8 cellular contexts compared by ENCODE assay signal in the genomic region with DNA sequence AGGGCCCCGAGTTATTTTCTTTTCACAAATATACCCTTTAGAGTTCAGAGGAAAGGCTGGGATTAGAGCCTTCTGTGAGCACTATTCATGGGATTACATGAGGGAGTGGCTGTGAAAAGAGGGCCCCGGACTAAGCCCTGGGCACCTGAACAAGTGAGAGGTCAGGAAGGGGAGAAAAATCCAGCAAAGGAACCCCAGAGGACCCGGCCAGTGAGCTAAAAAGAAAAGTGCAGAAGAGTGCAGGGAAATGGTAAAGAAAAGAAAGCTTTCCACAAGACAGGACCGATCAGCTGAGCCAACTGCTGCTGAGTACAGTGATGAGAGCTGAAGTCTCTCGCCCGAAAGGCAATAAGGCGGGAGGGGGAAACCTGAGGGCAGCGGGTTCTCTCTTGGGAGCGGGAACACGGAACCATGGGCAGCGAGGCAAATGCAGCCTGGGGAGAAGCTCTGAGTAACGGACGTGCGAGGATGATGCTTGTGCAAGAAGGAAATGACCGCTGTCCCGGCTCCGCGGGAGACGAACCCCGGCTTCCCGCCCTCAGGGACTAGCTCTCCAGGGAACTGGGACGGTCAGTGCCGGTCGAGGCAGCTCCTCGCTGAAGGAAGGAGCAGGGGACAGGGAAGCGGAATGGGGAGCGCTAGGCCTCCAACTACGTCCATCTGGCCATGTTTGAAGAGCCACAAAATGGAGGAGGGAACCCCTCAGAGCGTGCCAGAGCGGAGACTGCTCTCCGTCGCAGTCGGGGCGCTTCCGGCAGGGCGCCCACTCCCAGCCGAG. TPM values are rescaled to one million over a fixed set of nuclear protein-coding genes. Genes with fewer than 3 reads are reported as not detected.
DNase-seq lines count a peak whose midpoint lies in the region; ATAC-seq and TF ChIP-seq lines count a peak whose summit lies in the region.

No MANE protein-coding gene starts in this region.

- peak overlapping the region; percentile 88 for H3K14ac ChIP-seq in IMR-90 (replicated peaks; ENCODE audit: low read depth, low read length)

- H3K27ac ChIP-seq in IMR-90 (ENCODE audit: insufficient read depth, low read length) (peak overlapping the region; percentile 64), psoas muscle (peak overlapping the region; percentile 94)

- 0 out of 2 replicates have a peak overlapping the region, but pooled peaks have one; percentile 21 for H2AK5ac ChIP-seq in IMR-90 (ENCODE audit: low read depth, low read length)

- H2BK15ac ChIP-seq in IMR-90 (ENCODE audit: low read depth, low read length) = peak overlapping the region; percentile 63; the same call in 2 of the 3 replicates

- no peaks in the 10 kb centered on the region for H3K9me1 ChIP-seq in IMR-90 (ENCODE audit: insufficient read depth, low read length)

- peaks cover 8% of the 10 kb centered on the region for H3K4me1 ChIP-seq in IMR-90 (ENCODE audit: control insufficient read depth, insufficient read depth, low read length)
- peaks cover 38% of the 10 kb centered on the region for H3K4me1 ChIP-seq in psoas muscle

- H2BK20ac ChIP-seq in IMR-90 (ENCODE audit: low read depth, low read length) = peak overlapping the region; percentile 50; the same call in 1 of the 2 replicates

- TF ChIP-seq RAD21 in IMR-90 (IDR thresholded peaks at IDR 0.05; ENCODE audit: low read length) = no peak

- H4K5ac ChIP-seq in IMR-90 (ENCODE audit: low read depth, low read length) = peak overlapping the region; percentile 97

- CTCF ChIA-PET in IMR-90 (lab: Yijun Ruan, JAX) = interaction anchor here (1.0 to 2.2 kb wide), 4 partner anchors 13 to 115 kb away, joined by 3 to 15 read pairs (median 4); no protein-coding TSS in a partner anchor

- peak overlapping the region; percentile 91 for H3K4ac ChIP-seq in IMR-90 (ENCODE audit: low read depth, low read length)

- in situ Hi-C loops in IMR-90 (cut with MboI; ENCODE audit: low sequenced_read_pairs) = no loop called here
- in situ Hi-C loops in astrocyte of the spinal cord (cut with HindIII; ENCODE audit: low sequenced_read_pairs) = no loop called here

- dilution Hi-C loops in IMR-90 (cut with HindIII; ENCODE audit: low sequenced_read_pairs, unreplicated experiment) = no loop called here

- H3K18ac ChIP-seq in IMR-90 (ENCODE audit: low read depth, low read length) = peak overlapping the region; percentile 94

- no peaks in the 10 kb centered on the region for H3K79me1 ChIP-seq in IMR-90 (ENCODE audit: low read depth in 1 of 2, low read length in 2 of 2)

- POLR2A ChIA-PET in IMR-90 (lab: Charles Lee; ENCODE audit: unreplicated experiment) = interaction anchor here (1.0 kb wide), 1 partner anchor 80 kb away, joined by 3 read pairs; no protein-coding TSS in a partner anchor

- 0 out of 2 replicates have a peak overlapping the region, but pooled peaks have one; percentile 19 for H3K56ac ChIP-seq in IMR-90 (ENCODE audit: extremely low read depth, insufficient read depth, low read length)

- peak; percentile 23 for ATAC-seq in GM21515 (IDR thresholded peaks at IDR 0.05; ENCODE audit: unreplicated experiment)
- ATAC-seq in IMR-90 (ENCODE audit: low read depth) = peak; percentile 33
- peak; percentile 47 to 71 (median 55) for ATAC-seq in psoas muscle
- ATAC-seq in HG02970 (IDR thresholded peaks at IDR 0.05; ENCODE audit: low FRiP score, unreplicated experiment) = no peak

- 5% methylated on average over 20 of the region's 37 CpGs; no CpG with 5 or more reads in 1 of the 2 experiments for WGBS in IMR-90 (ENCODE audit: extremely low coverage in 2 of 2, insufficient read length in 1 of 2), 2 experiments
- 2 to 4% (median 2%) methylated on average over 32 to 37 of the region's 37 CpGs for WGBS in psoas muscle, 3 donors

- H4K8ac ChIP-seq in IMR-90 (ENCODE audit: low read depth in 2 of 2, low read length in 2 of 2) = peak overlapping the region; percentile 88 to 89

- peak overlapping the region; percentile 72 for H3K4me3 ChIP-seq in IMR-90 (ENCODE audit: insufficient read depth, low read depth, low read length)
- peak overlapping the region; percentile 79 for H3K4me3 ChIP-seq in astrocyte of the spinal cord (ENCODE audit: low read depth, low read length)
- H3K4me3 ChIP-seq in psoas muscle = peak overlapping the region; percentile 84

- H2AFZ ChIP-seq in IMR-90 (replicated peaks; ENCODE audit: low read length, poor library complexity) = peak overlapping the region; percentile 97

- H4K91ac ChIP-seq in IMR-90 (ENCODE audit: insufficient read depth, low read depth, low read length) = peak overlapping the region; percentile 94

- peak overlapping the region; percentile 94 for H3K4me2 ChIP-seq in IMR-90 (ENCODE audit: low read depth, low read length)

- H2BK5ac ChIP-seq in IMR-90 (ENCODE audit: low read depth, low read length, poor library complexity, severe bottlenecking) = peak overlapping the region; percentile 63

- H2AK9ac ChIP-seq in IMR-90 (replicated peaks; ENCODE audit: low read depth, low read length, poor library complexity) = peak overlapping the region; percentile 79

- intact Hi-C loops in IMR-90 (cut with micrococcal nuclease) = loop anchor here (2.0 to 5.0 kb wide), 3 partner anchors 115 to 286 kb away; partner anchors contain the start of gene B9D1
- intact Hi-C loops in psoas muscle (cut with DNase I) = loop anchor here (2.0 to 5.0 kb wide), 5 partner anchors 104 to 136 kb away; no protein-coding TSS in a partner anchor

- TF ChIP-seq CTCF in IMR-90 (conservative IDR thresholded peaks at IDR 0.05; ENCODE audit: low read depth, low read length) = no peak
- no peak for TF ChIP-seq CTCF in astrocyte of the spinal cord (IDR thresholded peaks at IDR 0.05; ENCODE audit: low read depth, low read length)
- no peak for TF ChIP-seq CTCF in psoas muscle (IDR thresholded peaks at IDR 0.05)

- H3K36me3 ChIP-seq in IMR-90 (ENCODE audit: control insufficient read depth, insufficient read depth, low read length) (no peaks in the 10 kb centered on the region), psoas muscle (ENCODE audit: insufficient read depth in 1 of 2, low read depth in 1 of 2) (peaks cover 0 to 16% of the 10 kb centered on the region in 2 donors)

- no TSS peak for BruUV-seq in IMR-90 (replicated peaks; lab: Mats Ljungman, UMichigan)

- DNase-seq in DMS53 (lab: John Stamatoyannopoulos, UW) (peak; percentile 71), IMR-90 (peak; percentile 54), SK-N-DZ (ENCODE audit: low spot score) (peak; percentile 73), astrocyte of the spinal cord (ENCODE audit: low read depth, low spot score) (peak; percentile 76), hippocampal formation (lab: John Stamatoyannopoulos, UW) (peak; percentile 66 to 69), psoas muscle (peak; percentile 77 to 86)

- H3K27me3 ChIP-seq in IMR-90 (ENCODE audit: control insufficient read depth, insufficient read depth, low read length) (peaks cover 26% of the 10 kb centered on the region), psoas muscle (ENCODE audit: insufficient read depth in 3 of 3, low read length in 2 of 3) (no peaks in the 10 kb centered on the region)

- H2BK120ac ChIP-seq in IMR-90 (ENCODE audit: low read depth, low read length) = peak overlapping the region; percentile 82

- no peak for TF ChIP-seq POLR2A in IMR-90 (IDR thresholded peaks at IDR 0.05; ENCODE audit: low read depth, low read length)

- H3K9me3 ChIP-seq in IMR-90 (ENCODE audit: control insufficient read depth, insufficient read depth, low read length) (no peaks in the 10 kb centered on the region), psoas muscle (no peaks in the 10 kb centered on the region)

- H3K23ac ChIP-seq in IMR-90 (ENCODE audit: low read depth, low read length) = peak overlapping the region; percentile 96

- peak overlapping the region; percentile 61 for H3K9ac ChIP-seq in IMR-90 (ENCODE audit: low read depth, low read length)

- peaks cover 6% of the 10 kb centered on the region; the same call in 1 of the 2 replicates for H4K20me1 ChIP-seq in IMR-90 (ENCODE audit: insufficient read depth, low read length)

TF ChIP-seq in IMR-90, 13 proteins besides CTCF, POLR2A, EP300 and RAD21:
- TF ChIP-seq CHD1 (IDR thresholded peaks at IDR 0.05; ENCODE audit: low read depth, low read length) = no peak
- peak; percentile 72; the same call in 1 of the 2 replicates for TF ChIP-seq CEBPB (IDR thresholded peaks at IDR 0.05; ENCODE audit: low read depth, low read length)

RNA-seq across cellular contexts. Expression of gene ALDH3A2, which starts 0.7 kb away (rescaled TPM):
- 6.9 and 7.9 TPM in 2 replicates for total RNA-seq in IMR-90 (2012; rRNA removed)
- polyA plus RNA-seq in IMR-90 (2012; rRNA removed) = 2.8 and 4.0 TPM in 2 replicates
- 1.9 and 2.6 TPM in 2 replicates for polyA plus RNA-seq in IMR-90 (2012; cell fraction: cytosol; rRNA removed)
- polyA plus RNA-seq in IMR-90 (2012; cell fraction: nucleus; rRNA removed; ENCODE audit: low replicate concordance) = 3.7 and 6.9 TPM in 2 replicates
- polyA plus RNA-seq in SK-N-DZ (2014; cell fraction: cytosol; rRNA removed) = 48.7 and 49.3 TPM in 2 replicates
- polyA plus RNA-seq in SK-N-DZ (2014; cell fraction: nucleus; rRNA removed) = 23.4 and 33.8 TPM in 2 replicates
- total RNA-seq in psoas muscle = 100 to 1,000 TPM in 1 of 4 donors, 10 to 100 TPM in 3; 57.6 to 229 (median 86.2) TPM
- polyA plus RNA-seq in psoas muscle = 10 to 100 TPM; 32.9 to 78.1 (median 68.6) TPM
